In the genomic region with DNA sequence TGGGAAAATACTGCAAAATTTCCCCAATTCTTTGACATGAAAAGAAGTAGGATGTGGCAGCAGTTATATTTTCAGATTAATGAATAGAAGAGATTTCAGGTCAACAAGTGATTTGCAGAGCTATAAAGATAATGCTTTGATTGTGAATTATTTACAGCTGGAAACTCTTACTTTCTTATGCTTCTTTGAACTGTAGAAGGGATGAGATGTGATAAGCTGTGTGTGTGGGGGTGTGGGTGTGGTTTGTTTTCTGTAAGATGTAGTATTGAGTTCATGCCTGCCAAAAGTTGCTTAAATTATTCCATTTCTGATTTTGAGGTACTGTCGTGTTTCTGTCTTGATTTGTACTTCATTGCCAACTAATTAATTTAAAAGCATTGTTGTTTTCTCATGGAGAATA, we compare ENCODE assay signal across 18 cellular contexts. TPM values are rescaled to one million over a fixed set of nuclear protein-coding genes. Genes with fewer than 3 reads are reported as not detected.
DNase-seq lines count a peak whose midpoint lies in the region; ATAC-seq, FAIRE-seq and TF ChIP-seq lines count a peak whose summit lies in the region.
"Had no signal": no experiment of that assay in that cellular context is flagged by ENCODE, and none has a peak within 500 bp of the region (broad histone marks: within the 10 kb centered on the region; RNA-seq: fewer than 3 reads in every experiment).

No MANE protein-coding gene starts in this region.

- H3K4me3 Mint-ChIP-seq in T-helper 2 cell treated with Interferon-gamma antibody and Interleukin-4, amounts not matched to agents 5 μg/mL and 100 μg/mL, for 36 hours = no peak overlapping the region
- no peak overlapping the region for H3K4me3 Mint-ChIP-seq in activated CD8-positive, alpha-beta T cell treated with anti-CD3 and anti-CD28 coated beads, Interleukin-2, amount 10 ng/mL, durations not matched to agents 7 days and 5 days
- H3K4me3 Mint-ChIP-seq in mesothelial cell of epicardium = no peak overlapping the region

- in situ Hi-C loops in gastrocnemius medialis (cut with MboI; ENCODE audit: low sequenced_read_pairs in 4 of 4) = no loop called here

- H3K9me3 Mint-ChIP-seq in T-helper 2 cell treated with Interferon-gamma antibody and Interleukin-4, amounts not matched to agents 5 μg/mL and 100 μg/mL, for 36 hours = no peaks in the 10 kb centered on the region
- H3K9me3 Mint-ChIP-seq in activated CD8-positive, alpha-beta T cell treated with anti-CD3 and anti-CD28 coated beads, Interleukin-2, amount 10 ng/mL, durations not matched to agents 7 days and 5 days (ENCODE audit: insufficient read depth) = no peaks in the 10 kb centered on the region
- no peaks in the 10 kb centered on the region for H3K9me3 Mint-ChIP-seq in mesothelial cell of epicardium

- peaks cover 0 to 9% of the 10 kb centered on the region in 2 donors for H3K36me3 ChIP-seq in gastrocnemius medialis

- H3K27me3 ChIP-seq in gastrocnemius medialis = no peaks in the 10 kb centered on the region
- H3K27me3 ChIP-seq: BLaER1 treated with 17β-estradiol and CSF1 and Interleukin-3, amounts not matched to agents 10 nM and 100 nM; cardiac muscle cell; SJCRH30 had no signal

- ATAC-seq in activated CD8-positive, alpha-beta T cell treated with anti-CD3 and anti-CD28 coated beads, Interleukin-2, amount 10 ng/mL, durations not matched to agents 7 days and 5 days = no peak
- ATAC-seq in gastrocnemius medialis = no peak

- no peaks in the 10 kb centered on the region for H3K9me3 ChIP-seq in gastrocnemius medialis
- H3K9me3 ChIP-seq: BLaER1 treated with 17β-estradiol and CSF1 and Interleukin-3, amounts not matched to agents 10 nM and 100 nM; SJCRH30 had no signal

- intact Hi-C loops in gastrocnemius medialis (cut with DNase I; ENCODE audit: low total_unique reads) = no loop called here

- H3K4me3 ChIP-seq in gastrocnemius medialis = no peak overlapping the region
- H3K4me3 ChIP-seq: BLaER1 treated with 17β-estradiol and CSF1 and Interleukin-3, amounts not matched to agents 10 nM and 100 nM; cardiac muscle cell; PC-9; SJCRH30 had no signal

- peaks cover 17% of the 10 kb centered on the region for H3K4me1 Mint-ChIP-seq in T-helper 2 cell treated with Interferon-gamma antibody and Interleukin-4, amounts not matched to agents 5 μg/mL and 100 μg/mL, for 36 hours (ENCODE audit: low read depth)
- H3K4me1 Mint-ChIP-seq in activated CD8-positive, alpha-beta T cell treated with anti-CD3 and anti-CD28 coated beads, Interleukin-2, amount 10 ng/mL, durations not matched to agents 7 days and 5 days (ENCODE audit: low read depth) = peaks cover 17% of the 10 kb centered on the region
- peaks cover 25% of the 10 kb centered on the region for H3K4me1 Mint-ChIP-seq in mesothelial cell of epicardium

- peaks cover 7 to 29% of the 10 kb centered on the region in 2 donors for H3K4me1 ChIP-seq in gastrocnemius medialis
- H3K4me1 ChIP-seq: SJCRH30 had no signal

- DNase-seq in T-helper 2 cell treated with Interferon-gamma antibody and Interleukin-4, amounts not matched to agents 5 μg/mL and 100 μg/mL, for 36 hours (ENCODE audit: low spot score) = peak; percentile 32
- DNase-seq in T-helper 2 cell = no peak
- no peak for DNase-seq in GM18507 (ENCODE audit: extremely low spot score, insufficient read length, low read depth)
- no peak for DNase-seq in activated CD8-positive, alpha-beta T cell treated with anti-CD3 and anti-CD28 coated beads, Interleukin-2, amount 10 ng/mL, durations not matched to agents 7 days and 5 days
- DNase-seq in mesothelial cell of epicardium (ENCODE audit: low spot score in 2 of 2, unreplicated experiment in 2 of 2) = no peak
- DNase-seq in gastrocnemius medialis = no peak
- no peak for DNase-seq in LoVo (ENCODE audit: low spot score)
- no peak for DNase-seq in occipital lobe (lab: John Stamatoyannopoulos, UW)
- DNase-seq: NCI-H2171 treated with DMSO at 0.1 percent for 48 hours; NCI-H748 treated with DMSO at 0.1 percent for 48 hours; PC-9; posterior cingulate gyrus; SJCRH30; stimulated activated CD4-positive, alpha-beta T cell treated with anti-CD3 and anti-CD28 coated beads, Interleukin-2, amount 100 ng/mL, for 48 hours; T-helper 9 cell had no signal

- peak overlapping the region; percentile 45 for H3K27ac Mint-ChIP-seq in T-helper 2 cell treated with Interferon-gamma antibody and Interleukin-4, amounts not matched to agents 5 μg/mL and 100 μg/mL, for 36 hours
- H3K27ac Mint-ChIP-seq in activated CD8-positive, alpha-beta T cell treated with anti-CD3 and anti-CD28 coated beads, Interleukin-2, amount 10 ng/mL, durations not matched to agents 7 days and 5 days = peak overlapping the region; percentile 56
- peak overlapping the region; percentile 78 for H3K27ac Mint-ChIP-seq in mesothelial cell of epicardium

- TF ChIP-seq CTCF in mesothelial cell of epicardium (IDR thresholded peaks at IDR 0.05; ENCODE audit: unreplicated experiment) (no peak), gastrocnemius medialis (IDR thresholded peaks at IDR 0.05 in 4 of 5, conservative IDR thresholded peaks at IDR 0.05 in 1 of 5) (no peak)

- H3K36me3 Mint-ChIP-seq in T-helper 2 cell treated with Interferon-gamma antibody and Interleukin-4, amounts not matched to agents 5 μg/mL and 100 μg/mL, for 36 hours (ENCODE audit: low read depth) = peaks cover 37% of the 10 kb centered on the region
- peaks cover 49% of the 10 kb centered on the region for H3K36me3 Mint-ChIP-seq in activated CD8-positive, alpha-beta T cell treated with anti-CD3 and anti-CD28 coated beads, Interleukin-2, amount 10 ng/mL, durations not matched to agents 7 days and 5 days (ENCODE audit: low read depth)
- H3K36me3 Mint-ChIP-seq in mesothelial cell of epicardium = peaks cover 25% of the 10 kb centered on the region

- POLR2A ChIA-PET in activated CD8-positive, alpha-beta T cell treated with anti-CD3 and anti-CD28 coated beads, Interleukin-2, amount 10 ng/mL, durations not matched to agents 7 days and 5 days (lab: Charles Lee) = no interaction called here

- no peak overlapping the region for H3K27ac ChIP-seq in gastrocnemius medialis
- H3K27ac ChIP-seq: BLaER1 treated with 17β-estradiol and CSF1 and Interleukin-3, amounts not matched to agents 10 nM and 100 nM; cardiac muscle cell; PC-9; SJCRH30 had no signal

- no peak for TF ChIP-seq POLR2A in gastrocnemius medialis (IDR thresholded peaks at IDR 0.05)

- FAIRE-seq in GM18507 (lab: Jason Lieb, UNC) = peak; percentile 26
- FAIRE-seq: A204.1 had no signal

- CTCF ChIA-PET in activated CD8-positive, alpha-beta T cell treated with anti-CD3 and anti-CD28 coated beads, Interleukin-2, amount 10 ng/mL, durations not matched to agents 7 days and 5 days (lab: Charles Lee) = no interaction called here

- no peaks in the 10 kb centered on the region for H3K27me3 Mint-ChIP-seq in T-helper 2 cell treated with Interferon-gamma antibody and Interleukin-4, amounts not matched to agents 5 μg/mL and 100 μg/mL, for 36 hours (ENCODE audit: low read depth)
- H3K27me3 Mint-ChIP-seq in activated CD8-positive, alpha-beta T cell treated with anti-CD3 and anti-CD28 coated beads, Interleukin-2, amount 10 ng/mL, durations not matched to agents 7 days and 5 days (ENCODE audit: low read depth) = no peaks in the 10 kb centered on the region
- no peaks in the 10 kb centered on the region for H3K27me3 Mint-ChIP-seq in mesothelial cell of epicardium (ENCODE audit: low read depth)

RNA-seq across cellular contexts. Expression of a gene that starts 22.7 kb away (rescaled TPM):
- total RNA-seq in activated CD8-positive, alpha-beta T cell treated with anti-CD3 and anti-CD28 coated beads, Interleukin-2, amount 10 ng/mL, durations not matched to agents 7 days and 5 days = 10 to 100 TPM; 57.3 to 57.4 TPM
- total RNA-seq in mesothelial cell of epicardium = 58.4 to 65.6 TPM (median 59.7 TPM) in 3 replicates
- 10 to 100 TPM in 3 of 4 donors, 1 to 10 TPM in 1; 9.2 to 22.2 (median 13.2) TPM for total RNA-seq in gastrocnemius medialis
- 42.4 TPM for total RNA-seq in occipital lobe
